ENCODE assay signal across 19 cellular contexts in genomic region chr20:61497029-61497627, GRCh38.
"Had no signal": no experiment of that assay in that cellular context is flagged by ENCODE, and none has a peak within 500 bp of the region (broad histone marks: within the 10 kb centered on the region; RNA-seq: fewer than 3 reads in every experiment).

No MANE protein-coding gene starts in this region.

- ATAC-seq: activated CD4-positive, alpha-beta T cell treated with anti-CD3 and anti-CD28 coated beads for 36 hours; activated CD8-positive, alpha-beta memory T cell treated with anti-CD3 and anti-CD28 coated beads, Interleukin-2, amount 10 ng/mL, durations not matched to agents 7 days and 5 days; left lobe of liver; T-helper 17 cell had no signal

- H3K9me3 ChIP-seq: ovary, sigmoid colon, thyroid gland had no signal

- H3K36me3 Mint-ChIP-seq: activated CD4-positive, alpha-beta memory T cell treated with anti-CD3 and anti-CD28 coated beads for 36 hours; activated CD8-positive, alpha-beta memory T cell treated with anti-CD3 and anti-CD28 coated beads, Interleukin-2, amount 10 ng/mL, durations not matched to agents 7 days and 5 days; activated naive CD4-positive, alpha-beta T cell treated with anti-CD3 and anti-CD28 coated beads, Interleukin-2, amount 50 U/mL, for 24 hours; brain had no signal

- H3K9me3 Mint-ChIP-seq: activated CD4-positive, alpha-beta memory T cell treated with anti-CD3 and anti-CD28 coated beads for 36 hours; activated naive CD4-positive, alpha-beta T cell treated with anti-CD3 and anti-CD28 coated beads, Interleukin-2, amount 50 U/mL, for 24 hours had no signal

- H3K4me3 ChIP-seq: ovary, sigmoid colon, spleen, thyroid gland had no signal

- H3K27ac Mint-ChIP-seq: activated CD4-positive, alpha-beta memory T cell treated with anti-CD3 and anti-CD28 coated beads for 36 hours; activated CD4-positive, alpha-beta T cell treated with anti-CD3 and anti-CD28 coated beads for 36 hours; activated CD8-positive, alpha-beta memory T cell treated with anti-CD3 and anti-CD28 coated beads, Interleukin-2, amount 10 ng/mL, durations not matched to agents 7 days and 5 days; activated naive CD4-positive, alpha-beta T cell treated with anti-CD3 and anti-CD28 coated beads, Interleukin-2, amount 50 U/mL, for 24 hours; T-helper 17 cell had no signal

- DNase-seq: activated CD4-positive, alpha-beta memory T cell treated with anti-CD3 and anti-CD28 coated beads for 36 hours; activated CD4-positive, alpha-beta T cell treated with anti-CD3 and anti-CD28 coated beads for 36 hours; activated CD8-positive, alpha-beta memory T cell treated with anti-CD3 and anti-CD28 coated beads, Interleukin-2, amount 10 ng/mL, durations not matched to agents 7 days and 5 days; activated effector memory CD4-positive, alpha-beta T cell treated with anti-CD3 and anti-CD28 coated beads, Interleukin-2, amount 50 U/mL, for 16 hours; activated T-cell treated with anti-CD3 and anti-CD28 coated beads, Interleukin-2, amount 50 U/mL, for 1 hour; amygdala; cerebellar nuclear complex; effector CD8-positive, alpha-beta T cell; foreskin fibroblast; glutamatergic neuron; ovary; sigmoid colon; spleen; T-helper 17 cell; thyroid gland; WERI-Rb-1 had no signal

- H3K4me1 ChIP-seq: sigmoid colon, thyroid gland had no signal

- H3K36me3 ChIP-seq: ovary, sigmoid colon, spleen, thyroid gland, WERI-Rb-1 had no signal

- H3K27ac ChIP-seq: ovary, sigmoid colon, spleen, thyroid gland, WERI-Rb-1 had no signal

- H3K27me3 ChIP-seq: ovary, spleen, thyroid gland had no signal

- H3K27me3 Mint-ChIP-seq: activated CD4-positive, alpha-beta memory T cell treated with anti-CD3 and anti-CD28 coated beads for 36 hours; activated CD4-positive, alpha-beta T cell treated with anti-CD3 and anti-CD28 coated beads for 36 hours; activated CD8-positive, alpha-beta memory T cell treated with anti-CD3 and anti-CD28 coated beads, Interleukin-2, amount 10 ng/mL, durations not matched to agents 7 days and 5 days; T-helper 17 cell had no signal

- H3K4me3 Mint-ChIP-seq: activated CD4-positive, alpha-beta memory T cell treated with anti-CD3 and anti-CD28 coated beads for 36 hours; activated CD4-positive, alpha-beta T cell treated with anti-CD3 and anti-CD28 coated beads for 36 hours; activated CD8-positive, alpha-beta memory T cell treated with anti-CD3 and anti-CD28 coated beads, Interleukin-2, amount 10 ng/mL, durations not matched to agents 7 days and 5 days; activated naive CD4-positive, alpha-beta T cell treated with anti-CD3 and anti-CD28 coated beads, Interleukin-2, amount 50 U/mL, for 24 hours; brain; T-helper 17 cell had no signal

- H3K4me1 Mint-ChIP-seq: activated CD4-positive, alpha-beta T cell treated with anti-CD3 and anti-CD28 coated beads for 36 hours; activated CD8-positive, alpha-beta memory T cell treated with anti-CD3 and anti-CD28 coated beads, Interleukin-2, amount 10 ng/mL, durations not matched to agents 7 days and 5 days had no signal
